ENCODE assay signal across 26 cellular contexts in the genomic region with DNA sequence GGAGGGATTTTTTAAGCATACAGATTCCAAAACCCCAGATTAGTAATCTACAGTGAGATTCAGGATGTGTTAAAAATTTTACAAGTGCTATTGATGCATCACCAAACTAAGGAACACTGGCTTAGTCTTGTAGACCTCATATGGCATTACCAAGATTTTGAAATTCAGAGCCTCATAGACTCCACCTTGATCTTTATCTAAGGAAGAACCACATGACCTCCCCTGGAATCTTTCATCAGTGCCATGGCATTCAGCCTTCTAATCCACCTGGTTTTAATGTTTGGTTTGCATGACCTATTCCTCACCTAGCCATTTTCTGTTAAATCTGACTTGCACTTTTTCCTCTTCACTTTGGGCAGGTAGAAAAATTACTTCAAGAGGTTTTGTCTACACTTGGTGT.
"Had no signal": no experiment of that assay in that cellular context is flagged by ENCODE, and none has a peak within 500 bp of the region (broad histone marks: within the 10 kb centered on the region; RNA-seq: fewer than 3 reads in every experiment).

No MANE protein-coding gene starts in this region.

- H3K36me3 ChIP-seq: neural progenitor cell, ovary, right lobe of liver, sigmoid colon, stomach, thoracic aorta, thyroid gland, tibial nerve, upper lobe of left lung, vagina had no signal

- H3K27ac ChIP-seq: neural progenitor cell, ovary, parathyroid adenoma, psoas muscle, right lobe of liver, sigmoid colon, stomach, thoracic aorta, thyroid gland, tibial nerve, upper lobe of left lung, vagina had no signal

- H3K36me3 Mint-ChIP-seq: neural progenitor cell; stimulated activated effector memory CD8-positive, alpha-beta T cell treated with anti-CD3 and anti-CD28 coated beads, Interleukin-12 subunit alpha, Interleukin-12 subunit beta, amount 100 ng/mL, for 72 hours; stimulated activated naive B cell treated with anti-CD40 and anti-IgM and Interleukin-4, amounts not matched to agents 10 μg/mL and 1 μg/mL and 100 μg/mL, for 72 hours had no signal

- H3K27ac Mint-ChIP-seq: nephron; neural progenitor cell; progenitor cell of endocrine pancreas; stimulated activated effector memory CD8-positive, alpha-beta T cell treated with anti-CD3 and anti-CD28 coated beads, Interleukin-12 subunit alpha, Interleukin-12 subunit beta, amount 100 ng/mL, for 72 hours; stimulated activated naive B cell treated with anti-CD40 and anti-IgM and Interleukin-4, amounts not matched to agents 10 μg/mL and 1 μg/mL and 100 μg/mL, for 72 hours; stimulated activated naive CD8-positive, alpha-beta T cell treated with anti-CD3 and anti-CD28 coated beads, Interleukin-15, Interleukin-2, amounts not matched to agents 100 ng/mL and 50 ng/mL, for 24 hours had no signal

- H2AFZ ChIP-seq: neural progenitor cell, parathyroid adenoma had no signal

- DNase-seq: occipital lobe; ovary; posterior cingulate gyrus; psoas muscle; right cardiac atrium; right lobe of liver; sigmoid colon; small intestine; stimulated activated CD4-positive, alpha-beta T cell treated with anti-CD3 and anti-CD28 coated beads, Interleukin-15, amount 100 ng/mL, for 24 hours; stimulated activated CD4-positive, alpha-beta T cell treated with anti-CD3 and anti-CD28 coated beads, Interleukin-2, amount 100 ng/mL, for 24 hours; stimulated activated CD4-positive, alpha-beta T cell treated with anti-CD3 and anti-CD28 coated beads, Interleukin-2, amount 100 ng/mL, for 48 hours; stimulated activated CD4-positive, alpha-beta T cell treated with anti-CD3 and anti-CD28 coated beads, Interleukin-4, amount 100 ng/mL, for 24 hours; stimulated activated naive B cell treated with anti-CD40 and anti-IgM and Interleukin-4, amounts not matched to agents 10 μg/mL and 1 μg/mL and 100 μg/mL, for 72 hours; stimulated activated naive CD4-positive, alpha-beta T cell treated with Interleukin-2 at 50 U/mL for 16 hours; stomach; thyroid gland; upper lobe of left lung had no signal

- H3K9me3 ChIP-seq: ovary, right lobe of liver, sigmoid colon, thoracic aorta, thyroid gland, upper lobe of left lung, vagina had no signal

- H3K79me2 ChIP-seq: parathyroid adenoma had no signal

- H3K4me1 ChIP-seq: parathyroid adenoma, psoas muscle, right lobe of liver, sigmoid colon, stomach, tibial nerve, upper lobe of left lung, vagina had no signal

- H3K4me1 Mint-ChIP-seq: stimulated activated effector memory CD8-positive, alpha-beta T cell treated with anti-CD3 and anti-CD28 coated beads, Interleukin-12 subunit alpha, Interleukin-12 subunit beta, amount 100 ng/mL, for 72 hours; stimulated activated naive B cell treated with anti-CD40 and anti-IgM and Interleukin-4, amounts not matched to agents 10 μg/mL and 1 μg/mL and 100 μg/mL, for 72 hours had no signal

- H3K27me3 ChIP-seq: ovary, right lobe of liver, sigmoid colon, stomach, thyroid gland, tibial nerve, upper lobe of left lung, vagina had no signal

- H3K27me3 Mint-ChIP-seq: progenitor cell of endocrine pancreas; stimulated activated naive B cell treated with anti-CD40 and anti-IgM and Interleukin-4, amounts not matched to agents 10 μg/mL and 1 μg/mL and 100 μg/mL, for 72 hours; stimulated activated naive CD8-positive, alpha-beta T cell treated with anti-CD3 and anti-CD28 coated beads, Interleukin-15, Interleukin-2, amounts not matched to agents 100 ng/mL and 50 ng/mL, for 24 hours had no signal

- H3K4me3 Mint-ChIP-seq: nephron; neural progenitor cell; stimulated activated effector memory CD8-positive, alpha-beta T cell treated with anti-CD3 and anti-CD28 coated beads, Interleukin-12 subunit alpha, Interleukin-12 subunit beta, amount 100 ng/mL, for 72 hours; stimulated activated naive B cell treated with anti-CD40 and anti-IgM and Interleukin-4, amounts not matched to agents 10 μg/mL and 1 μg/mL and 100 μg/mL, for 72 hours; stimulated activated naive CD8-positive, alpha-beta T cell treated with anti-CD3 and anti-CD28 coated beads, Interleukin-15, Interleukin-2, amounts not matched to agents 100 ng/mL and 50 ng/mL, for 24 hours had no signal

- H3K4me2 ChIP-seq: neural progenitor cell had no signal

- H3K4me3 ChIP-seq: neural progenitor cell, ovary, psoas muscle, right lobe of liver, sigmoid colon, stomach, thoracic aorta, thyroid gland, tibial nerve, upper lobe of left lung, vagina had no signal

- H3K9ac ChIP-seq: neural progenitor cell, parathyroid adenoma had no signal

- ATAC-seq: psoas muscle; right cardiac atrium; right lobe of liver; stimulated activated effector memory CD8-positive, alpha-beta T cell treated with anti-CD3 and anti-CD28 coated beads, Interleukin-12 subunit alpha, Interleukin-12 subunit beta, amount 100 ng/mL, for 72 hours; stimulated activated naive B cell treated with anti-CD40 and anti-IgM and Interleukin-4, amounts not matched to agents 10 μg/mL and 1 μg/mL and 100 μg/mL, for 72 hours had no signal
